1 cellular context compared by ENCODE assay signal in genomic region chr1:25848531-25848930, GRCh38.
TF ChIP-seq lines count a peak whose summit lies in the region.

No MANE protein-coding gene starts in this region.

TF ChIP-seq in HEK293, 187 proteins besides CTCF, POLR2A, EP300 and RAD21 (continued from another document):
- no peak for TF ChIP-seq ZNF366 (tag by site-specific recombination; conservative IDR thresholded peaks at IDR 0.05)
